ENCODE assay signal across 1 cellular context in genomic region chr11:75813622-75814039, GRCh38.
TF ChIP-seq lines count a peak whose summit lies in the region.

No MANE protein-coding gene starts in this region.

TF ChIP-seq in IMR-90, 13 proteins besides CTCF, POLR2A, EP300 and RAD21 (continued from another document):
- no peak for TF ChIP-seq BHLHE40 (IDR thresholded peaks at IDR 0.05; ENCODE audit: low read depth, low read length)
- no peak for TF ChIP-seq RFX5 (IDR thresholded peaks at IDR 0.05; ENCODE audit: low read depth, low read length)
- no peak for TF ChIP-seq SMC3 (IDR thresholded peaks at IDR 0.05; ENCODE audit: low read depth, low read length)
- no peak for TF ChIP-seq CHD1 (IDR thresholded peaks at IDR 0.05; ENCODE audit: low read depth, low read length)
- no peak for TF ChIP-seq RCOR1 (IDR thresholded peaks at IDR 0.05; ENCODE audit: insufficient replicate concordance, low read length)
